18 cellular contexts compared by ENCODE assay signal in genomic region chr3:123870033-123870432, GRCh38. TPM values are rescaled to one million over a fixed set of nuclear protein-coding genes. Genes with fewer than 3 reads are reported as not detected.
DNase-seq lines count a peak whose midpoint lies in the region; FAIRE-seq and TF ChIP-seq lines count a peak whose summit lies in the region.
"Had no signal": no experiment of that assay in that cellular context is flagged by ENCODE, and none has a peak within 500 bp of the region (broad histone marks: within the 10 kb centered on the region; RNA-seq: fewer than 3 reads in every experiment).

No MANE protein-coding gene starts in this region.

- H3K27ac ChIP-seq in BLaER1 (no peak overlapping the region), ascending aorta (peak overlapping the region; percentile 79 to 86), mesenchymal stem cell (ENCODE audit: low read length, poor library complexity, severe bottlenecking) (peak overlapping the region; percentile 60)
- H3K27ac ChIP-seq: heart right ventricle, upper lobe of left lung had no signal

- no peak overlapping the region for H4K8ac ChIP-seq in mesenchymal stem cell (ENCODE audit: low read length)

- no peak overlapping the region for H3K4ac ChIP-seq in mesenchymal stem cell (ENCODE audit: low read depth in 1 of 2, low read length in 2 of 2)

- no peak overlapping the region for H2BK12ac ChIP-seq in mesenchymal stem cell (ENCODE audit: low read length in 2 of 2)

- H3K4me1 ChIP-seq in BLaER1 (peaks cover 13% of the 10 kb centered on the region), ascending aorta (peaks cover 0 to 17% of the 10 kb centered on the region in 2 donors), mesenchymal stem cell (ENCODE audit: control insufficient read depth, insufficient read depth, low read depth, low read length) (peaks cover 12% of the 10 kb centered on the region)
- H3K4me1 ChIP-seq: heart right ventricle, upper lobe of left lung had no signal

- H4K91ac ChIP-seq in mesenchymal stem cell (ENCODE audit: low read length): no peak overlapping the region

- WGBS in mesenchymal stem cell: 57% methylated on average over 1 of the region's 1 CpG

- peak overlapping the region in 1 of 2 experiments; percentile 31 for H3K23ac ChIP-seq in mesenchymal stem cell (ENCODE audit: low read length in 2 of 2)

- peaks cover 7% of the 10 kb centered on the region for H3K79me1 ChIP-seq in mesenchymal stem cell (replicated peaks; ENCODE audit: low read length, poor library complexity, severe bottlenecking)

- H3K36me3 ChIP-seq in BLaER1 (peaks cover 44% of the 10 kb centered on the region), ascending aorta (peaks cover under 1 to 7% of the 10 kb centered on the region in 2 donors), mesenchymal stem cell (ENCODE audit: control insufficient read depth in 1 of 2, insufficient read depth in 2 of 2, low read depth in 1 of 2, low read length in 2 of 2) (peaks cover 4 to 10% of the 10 kb centered on the region in 2 experiments)
- H3K36me3 ChIP-seq: heart right ventricle, upper lobe of left lung had no signal

- FAIRE-seq in frontal cortex (lab: Jason Lieb, UNC): no peak
- FAIRE-seq: endometrium had no signal

- no peak overlapping the region for H2BK5ac ChIP-seq in mesenchymal stem cell (ENCODE audit: low read depth, low read length, poor library complexity, severe bottlenecking)

- H2AFZ ChIP-seq in mesenchymal stem cell (ENCODE audit: low read depth, low read length): no peak overlapping the region

- peak overlapping the region; percentile 36 for H3K4me2 ChIP-seq in BLaER1
- no peak overlapping the region for H3K4me2 ChIP-seq in mesenchymal stem cell (ENCODE audit: low read length, poor library complexity, severe bottlenecking)

- no peaks in the 10 kb centered on the region for H4K20me1 ChIP-seq in BLaER1

- no peak overlapping the region for H2BK120ac ChIP-seq in mesenchymal stem cell (ENCODE audit: low read depth, low read length)

- no peak overlapping the region for H2BK15ac ChIP-seq in mesenchymal stem cell (ENCODE audit: low read depth, poor library complexity, severe bottlenecking)

- peak overlapping the region; percentile 79 for H2AK5ac ChIP-seq in mesenchymal stem cell (ENCODE audit: low read length, severe bottlenecking)

- peak overlapping the region in 1 of 2 experiments; percentile 83 for H3K14ac ChIP-seq in mesenchymal stem cell (ENCODE audit: low read length in 2 of 2)

- no peak for TF ChIP-seq CTCF in ascending aorta (IDR thresholded peaks at IDR 0.05)

- intact Hi-C loops in ascending aorta (cut with DNase I): no loop called here

- peaks cover 37% of the 10 kb centered on the region for H3K9me3 ChIP-seq in BLaER1
- no peaks in the 10 kb centered on the region for H3K9me3 ChIP-seq in ascending aorta
- H3K9me3 ChIP-seq in mesenchymal stem cell (ENCODE audit: control insufficient read depth, low read length): peaks cover 5% of the 10 kb centered on the region
- H3K9me3 ChIP-seq: upper lobe of left lung had no signal

- DNase-seq in HT1080 (ENCODE audit: low read depth): peak; percentile 95
- DNase-seq in ascending aorta (ENCODE audit: low spot score in 2 of 2): peak in 1 of 2 donors; percentile 80
- DNase-seq in mesenchymal stem cell: peak; percentile 36
- no peak for DNase-seq in NCI-H510A treated with DMSO at 0.1 percent for 48 hours (lab: John Stamatoyannopoulos, UW)
- DNase-seq in 8988T: no peak
- no peak for DNase-seq in cortex of kidney (lab: John Stamatoyannopoulos, UW)
- no peak for DNase-seq in frontal cortex (ENCODE audit: low spot score in 2 of 2)
- DNase-seq: activated CD4-positive, alpha-beta T cell treated with anti-CD3 and anti-CD28 coated beads, Interleukin-2, amount 50 U/mL, for 4 hours; activated effector memory CD4-positive, alpha-beta T cell treated with Interleukin-2 at 50 U/mL for 16 hours; heart right ventricle; Kasumi-1; NCI-H2029; NCI-H526 treated with DMSO at 0.1 percent for 48 hours; stimulated activated CD8-positive, alpha-beta memory T cell treated with anti-CD3 and anti-CD28 coated beads, Interleukin-4, amount 100 ng/mL, for 48 hours; T-helper 9 cell; upper lobe of left lung had no signal

- peak overlapping the region in 1 of 2 experiments; percentile 55 for H3K18ac ChIP-seq in mesenchymal stem cell (ENCODE audit: low read depth in 1 of 2, low read length in 2 of 2)

- H3K9ac ChIP-seq in BLaER1 (no peak overlapping the region), mesenchymal stem cell (ENCODE audit: low read length) (no peak overlapping the region)

- H3K4me3 ChIP-seq in BLaER1 (no peak overlapping the region), ascending aorta (no peak overlapping the region), mesenchymal stem cell (ENCODE audit: insufficient read depth in 1 of 2, low read depth in 1 of 2, low read length in 2 of 2) (no peak overlapping the region)
- H3K4me3 ChIP-seq: heart right ventricle, upper lobe of left lung had no signal

- H3K27me3 ChIP-seq in BLaER1 (no peaks in the 10 kb centered on the region), ascending aorta (no peaks in the 10 kb centered on the region), mesenchymal stem cell (ENCODE audit: control insufficient read depth in 1 of 2, insufficient read depth in 1 of 2, low read length in 2 of 2) (no peaks in the 10 kb centered on the region)
- H3K27me3 ChIP-seq: heart right ventricle, upper lobe of left lung had no signal

RNA-seq across cellular contexts. Expression of gene MYLK, which starts 14.1 kb away (rescaled TPM):
- 185 and 197 TPM in 2 replicates for total RNA-seq in HT1080 (2014; rRNA removed; shearing (Covaris generic))
- 91.8 and 104 TPM in 2 replicates for polyA plus RNA-seq in HT1080 (2015; cell fraction: cytosol; rRNA removed)
- 372 and 471 TPM in 2 replicates for polyA plus RNA-seq in HT1080 (2015; cell fraction: nucleus; rRNA removed)
- total RNA-seq in ascending aorta (196 TPM), frontal cortex (6.1 TPM)
- polyA plus RNA-seq in mesenchymal stem cell (2013, experiment 1 of 2): 138 TPM
- polyA plus RNA-seq in mesenchymal stem cell (2013, experiment 2 of 2): 135 TPM

Comparison
In these comparisons a context has a peak if more than half of its experiments do, and no peak if none do; other contexts are left out.
1. DNase-seq: peak in HT1080 (single experiment) and mesenchymal stem cell (single experiment); none in NCI-H510A treated with DMSO at 0.1 percent for 48 hours (single experiment), 8988T (single experiment), cortex of kidney (single experiment) and frontal cortex (0 of 2).
2. RNA of gene MYLK, which starts 14.1 kb away (total RNA-seq): 185 to 197 TPM in HT1080 and 196 TPM in ascending aorta (single experiment); 6.1 TPM in frontal cortex (single experiment); every median in the first group is over 10 times any median in the second.